ENCODE assay signal across 26 cellular contexts in the genomic region with DNA sequence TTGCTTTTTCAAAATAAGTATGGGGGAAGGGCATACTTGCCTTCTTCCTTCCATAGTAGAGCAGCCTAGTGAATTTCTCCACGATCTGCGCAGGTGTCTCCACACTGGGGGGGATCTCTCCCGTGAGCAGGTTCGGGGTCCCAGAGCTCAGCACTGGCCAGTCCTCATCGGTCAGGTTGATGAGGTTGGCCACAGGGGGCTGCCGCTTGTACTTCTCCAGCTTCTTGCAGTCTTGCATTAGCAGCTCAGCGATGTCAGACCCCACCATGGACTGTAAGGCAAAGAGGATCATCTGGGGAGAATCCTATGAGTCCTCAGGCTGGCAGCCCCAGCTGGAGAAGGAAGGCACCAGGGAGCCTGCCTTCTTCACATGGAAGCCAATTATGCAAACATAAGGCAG. TPM values are rescaled to one million over a fixed set of nuclear protein-coding genes. Genes with fewer than 3 reads are reported as not detected.
A peak's percentile ranks its signal among the peaks of the same experiment; 100 is the strongest.
DNase-seq lines count a peak whose midpoint lies in the region; ATAC-seq and TF ChIP-seq lines count a peak whose summit lies in the region.
"Had no signal": no experiment of that assay in that cellular context is flagged by ENCODE, and none has a peak within 500 bp of the region (broad histone marks: within the 10 kb centered on the region; RNA-seq: fewer than 3 reads in every experiment).

No MANE protein-coding gene starts in this region.

- H3K36me3 Mint-ChIP-seq in endodermal cell (ENCODE audit: low read depth): no peaks in the 10 kb centered on the region
- H3K36me3 Mint-ChIP-seq in osteocyte (ENCODE audit: unreplicated experiment): peaks cover 4% of the 10 kb centered on the region
- H3K36me3 Mint-ChIP-seq: CD14-positive monocyte; CD4-positive, alpha-beta memory T cell; CD4-positive, CD25-positive, alpha-beta regulatory T cell; CD8-positive, alpha-beta memory T cell had no signal

- H3K4me1 ChIP-seq in HEK293 (ENCODE audit: control insufficient read depth, insufficient read depth, low read length) (no peaks in the 10 kb centered on the region), endodermal cell (ENCODE audit: control insufficient read depth, insufficient read depth, low read length) (no peaks in the 10 kb centered on the region)
- H3K4me1 ChIP-seq: BE2C, BLaER1 had no signal

- intact Hi-C loops in dorsolateral prefrontal cortex (cut with DNase I): loop anchor here in 1 of 2 donors (10.0 kb wide), 2 partner anchors 97 to 307 kb away; no protein-coding TSS in a partner anchor

- H3K4me1 Mint-ChIP-seq in endodermal cell (no peaks in the 10 kb centered on the region), osteocyte (ENCODE audit: unreplicated experiment) (peaks cover 7% of the 10 kb centered on the region)
- H3K4me1 Mint-ChIP-seq: CD14-positive monocyte; CD4-positive, alpha-beta memory T cell; CD4-positive, CD25-positive, alpha-beta regulatory T cell; CD8-positive, alpha-beta memory T cell had no signal

- no peaks in the 10 kb centered on the region for H3K27me3 Mint-ChIP-seq in endodermal cell (ENCODE audit: insufficient read depth)
- peaks cover 3% of the 10 kb centered on the region for H3K27me3 Mint-ChIP-seq in osteocyte (ENCODE audit: unreplicated experiment)
- H3K27me3 Mint-ChIP-seq: CD4-positive, CD25-positive, alpha-beta regulatory T cell; CD8-positive, alpha-beta memory T cell had no signal

- POLR2A ChIA-PET in HEK293 (lab: Yijun Ruan, JAX): no interaction called here

- H3K36me3 ChIP-seq in HEK293 (ENCODE audit: control insufficient read depth in 2 of 2, insufficient read depth in 1 of 2, low read length in 2 of 2) (no peaks in the 10 kb centered on the region), endodermal cell (ENCODE audit: control insufficient read depth, insufficient read depth, low read length) (no peaks in the 10 kb centered on the region)
- H3K36me3 ChIP-seq: BE2C, BLaER1 had no signal

- H3K27me3 ChIP-seq in dorsolateral prefrontal cortex (no peaks in the 10 kb centered on the region), endodermal cell (ENCODE audit: control insufficient read depth, insufficient read depth, low read length, poor library complexity, severe bottlenecking) (no peaks in the 10 kb centered on the region)
- H3K27me3 ChIP-seq: BE2C, BLaER1 had no signal

- CTCF ChIA-PET in HEK293 (lab: Yijun Ruan, JAX): interaction anchor here (0.6 to 1.4 kb wide), 4 partner anchors 10 to 364 kb away, joined by 3 to 5 read pairs (median 3); no protein-coding TSS in a partner anchor

- H3K9me3 Mint-ChIP-seq in endodermal cell (no peaks in the 10 kb centered on the region), osteocyte (ENCODE audit: unreplicated experiment) (no peaks in the 10 kb centered on the region)

- H3K4me3 ChIP-seq in HEK293 (ENCODE audit: low read depth, low read length): no peak overlapping the region
- peak overlapping the region in 13 of 59 donors; percentile 3 to 42 (median 12) for H3K4me3 ChIP-seq in dorsolateral prefrontal cortex
- no peak overlapping the region for H3K4me3 ChIP-seq in endodermal cell (ENCODE audit: low read length)
- H3K4me3 ChIP-seq: BLaER1, GM12878 had no signal

- no peak overlapping the region for H3K4me3 Mint-ChIP-seq in endodermal cell
- no peak overlapping the region for H3K4me3 Mint-ChIP-seq in osteocyte (ENCODE audit: unreplicated experiment)
- H3K4me3 Mint-ChIP-seq: CD14-positive monocyte; CD4-positive, alpha-beta memory T cell; CD4-positive, CD25-positive, alpha-beta regulatory T cell; CD8-positive, alpha-beta memory T cell had no signal

- DNase-seq in dorsolateral prefrontal cortex (no peak), endodermal cell (no peak), osteocyte (ENCODE audit: extremely low spot score, unreplicated experiment) (peak; percentile 67), amniotic stem cell (lab: John Stamatoyannopoulos, UW) (no peak), NCI-H1092 treated with DMSO at 0.1 percent for 48 hours (lab: John Stamatoyannopoulos, UW) (no peak)
- DNase-seq: 8988T; ACHN; BE2C; C1 segment of cervical spinal cord; CD4-positive, alpha-beta memory T cell; CD4-positive, CD25-positive, alpha-beta regulatory T cell; CD8-positive, alpha-beta memory T cell; COR-L47; DMS 273 treated with DMSO at 0.1 percent for 48 hours; DMS153; DMS53; DMS79; DND-41; EL; GDM1 had no signal

- H3K9me3 ChIP-seq in HEK293 (ENCODE audit: control insufficient read depth, insufficient read depth, low read depth, low read length) (no peaks in the 10 kb centered on the region), endodermal cell (ENCODE audit: control insufficient read depth, low read length) (no peaks in the 10 kb centered on the region)
- H3K9me3 ChIP-seq: BE2C, BLaER1 had no signal

- ATAC-seq in GM21360 (IDR thresholded peaks at IDR 0.05; ENCODE audit: unreplicated experiment) (no peak), GM18511 (IDR thresholded peaks at IDR 0.05; ENCODE audit: unreplicated experiment) (no peak)
- ATAC-seq: GM12878 had no signal

- H3K27ac ChIP-seq in HEK293 (ENCODE audit: extremely low read depth, low read depth, low read length) (no peak overlapping the region), dorsolateral prefrontal cortex (peak overlapping the region in 32 of 59 donors; percentile 0 to 88 (median 46)), endodermal cell (ENCODE audit: low read depth, low read length) (peak overlapping the region; percentile 41)
- H3K27ac ChIP-seq: BLaER1 had no signal

- WGBS in endodermal cell (ENCODE audit: insufficient coverage in 1 of 2, insufficient read length in 1 of 2), 2 experiments: 94 to 97% methylated on average over 5 to 7 of the region's 7 CpGs

- TF ChIP-seq CTCF in HEK293 (tag by site-specific recombination; IDR thresholded peaks at IDR 0.05): no peak
- TF ChIP-seq CTCF in dorsolateral prefrontal cortex (IDR thresholded peaks at IDR 0.05 in 54 of 56, conservative IDR thresholded peaks at IDR 0.05 in 2 of 56; ENCODE audit: low read depth in 1 of 56, partially characterized antibody in 56 of 56): no peak
- TF ChIP-seq CTCF in endodermal cell (conservative IDR thresholded peaks at IDR 0.05): no peak
- TF ChIP-seq CTCF in osteocyte (IDR thresholded peaks at IDR 0.05): no peak

- H3K9ac ChIP-seq in endodermal cell (ENCODE audit: extremely low read depth, low read length, poor library complexity, severe bottlenecking): no peak overlapping the region
- H3K9ac ChIP-seq: BLaER1 had no signal

- H3K27ac Mint-ChIP-seq in endodermal cell (no peak overlapping the region), osteocyte (ENCODE audit: unreplicated experiment) (no peak overlapping the region)
- H3K27ac Mint-ChIP-seq: CD14-positive monocyte; CD4-positive, alpha-beta memory T cell; CD4-positive, CD25-positive, alpha-beta regulatory T cell; CD8-positive, alpha-beta memory T cell had no signal

TF ChIP-seq in HEK293, 187 proteins besides CTCF, POLR2A, EP300 and RAD21:
- TF ChIP-seq ZNF133 (tag by site-specific recombination; IDR thresholded peaks at IDR 0.05): peak; percentile 71
- TF ChIP-seq MEIS1 (CRISPR knock-in tag; IDR thresholded peaks at IDR 0.05; ENCODE audit: borderline replicate concordance): no peak
- TF ChIP-seq ZNF292 (tag by site-specific recombination; IDR thresholded peaks at IDR 0.05; ENCODE audit: borderline replicate concordance, low read depth): no peak
- no peak for TF ChIP-seq ZSCAN5A (tag by site-specific recombination; IDR thresholded peaks at IDR 0.05)
- no peak for TF ChIP-seq PBX3 (CRISPR knock-in tag; IDR thresholded peaks at IDR 0.05)

RNA-seq across cellular contexts. Expression of gene SEC16B, which starts 11.8 kb away (rescaled TPM):
- 10 to 100 TPM in 98 of 120 experiments, 1 to 10 TPM in 22; 3.3 to 29.4 (median 14.8) TPM for total RNA-seq in dorsolateral prefrontal cortex
- total RNA-seq in endodermal cell: 1 to 10 TPM in 1 of 2 donors, under 1 TPM in 1; 0.90 to 1.7 TPM
- 1.4 TPM for polyA plus RNA-seq in endodermal cell (2013, experiment 1 of 2)
- polyA plus RNA-seq in endodermal cell (2013, experiment 2 of 2): 1.7 TPM
- total RNA-seq in osteocyte: 0.64 and 0.76 TPM in 2 replicates
- total RNA-seq: CD4-positive, alpha-beta memory T cell; CD4-positive, CD25-positive, alpha-beta regulatory T cell; CD8-positive, alpha-beta memory T cell had no signal
- polyA plus RNA-seq: CD4-positive, alpha-beta memory T cell; CD4-positive, CD25-positive, alpha-beta regulatory T cell; CD8-positive, alpha-beta memory T cell had no signal
